17 cellular contexts compared by ENCODE assay signal in the genomic region with DNA sequence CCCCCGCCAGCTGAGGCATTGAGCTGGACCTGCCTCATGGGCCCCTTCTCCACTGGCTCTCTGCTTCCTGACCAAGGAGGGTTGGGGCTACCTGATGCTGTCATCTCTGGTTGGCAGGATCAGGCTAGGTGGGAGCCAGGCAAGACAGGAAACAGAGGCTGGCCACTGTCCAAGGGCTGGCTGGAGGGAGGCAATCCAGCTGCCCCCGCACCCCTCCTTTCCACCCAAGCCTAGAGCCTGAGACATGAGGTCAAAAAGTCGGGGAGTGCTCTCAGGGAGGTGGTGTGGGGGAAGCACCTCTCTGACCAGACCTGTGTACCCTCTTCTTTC. TPM values are rescaled to one million over a fixed set of nuclear protein-coding genes. Genes with fewer than 3 reads are reported as not detected.
DNase-seq lines count a peak whose midpoint lies in the region; ATAC-seq, FAIRE-seq and TF ChIP-seq lines count a peak whose summit lies in the region.
"Had no signal": no experiment of that assay in that cellular context is flagged by ENCODE, and none has a peak within 500 bp of the region (broad histone marks: within the 10 kb centered on the region; RNA-seq: fewer than 3 reads in every experiment).

No MANE protein-coding gene starts in this region.

- H3K4me1 ChIP-seq in SK-N-SH (ENCODE audit: control insufficient read depth in 1 of 2, insufficient read depth in 2 of 2, low read depth in 1 of 2, low read length in 1 of 2) (peaks cover 4 to 70% of the 10 kb centered on the region in 2 experiments; a peak in 1 of 4 replicates), keratinocyte (ENCODE audit: control insufficient read depth, extremely low read depth, insufficient read depth, low read length) (peaks cover 35% of the 10 kb centered on the region), vagina (peaks cover 22% of the 10 kb centered on the region), left lung (peaks cover 0 to 7% of the 10 kb centered on the region in 2 donors)

- H3K9me2 ChIP-seq in SK-N-SH: no peaks in the 10 kb centered on the region

- CTCF ChIA-PET in SK-N-SH (lab: Yijun Ruan, JAX): interaction anchor here (0.6 to 15.7 kb wide), 11 partner anchors 9 to 838 kb away, joined by 3 to 453 read pairs (median 20); partner anchors contain the start of genes NGFR and SLC35B1

- H3K9me3 Mint-ChIP-seq in HFFc6: no peaks in the 10 kb centered on the region
- no peaks in the 10 kb centered on the region for H3K9me3 Mint-ChIP-seq in activated CD4-positive, alpha-beta T cell treated with anti-CD3 and anti-CD28 coated beads, Interleukin-2, amount 10 ng/mL, durations not matched to agents 24 days and 14 days
- H3K9me3 Mint-ChIP-seq: CD8-positive, alpha-beta memory T cell had no signal

- TF ChIP-seq EP300 in SK-N-SH (IDR thresholded peaks at IDR 0.05; ENCODE audit: borderline replicate concordance in 1 of 2, low read depth in 1 of 2, low read length in 1 of 2): no peak

- H3K4me2 ChIP-seq in SK-N-SH (no peak overlapping the region), keratinocyte (ENCODE audit: control insufficient read depth, extremely low read depth, insufficient read depth, low read depth, low read length) (peak overlapping the region; percentile 85)

- 78% methylated on average over 1 of the region's 3 CpGs for WGBS in SK-N-SH (ENCODE audit: low lambda C conversion rate)

- no peak for FAIRE-seq in keratinocyte (lab: Jason Lieb, UNC)
- FAIRE-seq: D721Med had no signal

- TF ChIP-seq POLR2A in vagina (IDR thresholded peaks at IDR 0.05): no peak

- TF ChIP-seq RAD21 in SK-N-SH (IDR thresholded peaks at IDR 0.05; ENCODE audit: low read length): no peak

- H3F3A ChIP-seq in SK-N-SH (replicated peaks; ENCODE audit: insufficient read depth): no peaks in the 10 kb centered on the region

- H3K79me2 ChIP-seq in SK-N-SH (ENCODE audit: insufficient read depth): no peaks in the 10 kb centered on the region
- no peaks in the 10 kb centered on the region for H3K79me2 ChIP-seq in keratinocyte (ENCODE audit: control insufficient read depth, insufficient read depth, low read length)

- no peaks in the 10 kb centered on the region for H3K9me1 ChIP-seq in keratinocyte (ENCODE audit: control insufficient read depth, extremely low read depth, insufficient read depth, low read length)

- no peaks in the 10 kb centered on the region for H4K20me1 ChIP-seq in SK-N-SH (ENCODE audit: insufficient read depth)
- no peaks in the 10 kb centered on the region for H4K20me1 ChIP-seq in keratinocyte (ENCODE audit: control insufficient read depth, extremely low read depth, insufficient read depth, low read length)

- no peak for TF ChIP-seq CTCF in SK-N-SH (IDR thresholded peaks at IDR 0.05)
- no peak for TF ChIP-seq CTCF in WERI-Rb-1 (IDR thresholded peaks at IDR 0.05; ENCODE audit: low read depth, low read length)
- no peak for TF ChIP-seq CTCF in keratinocyte (optimal IDR thresholded peaks at IDR 0.05 in 1 of 3, IDR thresholded peaks at IDR 0.05 in 1 of 3, conservative IDR thresholded peaks at IDR 0.05 in 1 of 3; ENCODE audit: extremely low read depth in 1 of 3, insufficient read depth in 2 of 3, low read length in 3 of 3)
- no peak for TF ChIP-seq CTCF in vagina (IDR thresholded peaks at IDR 0.05)
- no peak for TF ChIP-seq CTCF in HFFc6 (IDR thresholded peaks at IDR 0.05)
- TF ChIP-seq CTCF in left lung (IDR thresholded peaks at IDR 0.05): no peak

- peaks cover 28% of the 10 kb centered on the region for H3K27me3 Mint-ChIP-seq in HFFc6 (ENCODE audit: insufficient read depth)
- peaks cover 8% of the 10 kb centered on the region for H3K27me3 Mint-ChIP-seq in activated CD4-positive, alpha-beta T cell treated with anti-CD3 and anti-CD28 coated beads, Interleukin-2, amount 10 ng/mL, durations not matched to agents 24 days and 14 days

- H3K9ac ChIP-seq in SK-N-SH (no peak overlapping the region), keratinocyte (ENCODE audit: control insufficient read depth, extremely low read depth, insufficient read depth, low read length) (no peak overlapping the region)

- no peak overlapping the region for H3K4me3 ChIP-seq in SK-N-SH (ENCODE audit: low read depth in 2 of 2, low read length in 1 of 2)
- H3K4me3 ChIP-seq in WERI-Rb-1 (ENCODE audit: low read depth, low read length): no peak overlapping the region
- no peak overlapping the region for H3K4me3 ChIP-seq in keratinocyte (ENCODE audit: control insufficient read depth in 2 of 3, extremely low read depth in 1 of 3, insufficient read depth in 2 of 3, low read depth in 1 of 3, low read length in 3 of 3)
- no peak overlapping the region for H3K4me3 ChIP-seq in vagina
- H3K4me3 ChIP-seq in left lung: no peak overlapping the region
- H3K4me3 ChIP-seq: Peyer's patch had no signal

- H3K27ac ChIP-seq in SK-N-SH (ENCODE audit: low read depth in 2 of 2, low read length in 1 of 2) (peak overlapping the region in 1 of 2 experiments; percentile 82; a peak in 1 of 4 replicates), WERI-Rb-1 (peak overlapping the region; percentile 50), keratinocyte (ENCODE audit: control insufficient read depth, insufficient read depth, low read length) (no peak overlapping the region), vagina (peak overlapping the region; percentile 27), left lung (no peak overlapping the region)
- H3K27ac ChIP-seq: Peyer's patch had no signal

- no peak overlapping the region for H3K27ac Mint-ChIP-seq in HFFc6
- no peak overlapping the region for H3K27ac Mint-ChIP-seq in activated CD4-positive, alpha-beta T cell treated with anti-CD3 and anti-CD28 coated beads, Interleukin-2, amount 10 ng/mL, durations not matched to agents 24 days and 14 days
- H3K27ac Mint-ChIP-seq: CD8-positive, alpha-beta memory T cell had no signal

- no peaks in the 10 kb centered on the region for H3K36me3 Mint-ChIP-seq in HFFc6 (ENCODE audit: low read depth)
- no peaks in the 10 kb centered on the region for H3K36me3 Mint-ChIP-seq in activated CD4-positive, alpha-beta T cell treated with anti-CD3 and anti-CD28 coated beads, Interleukin-2, amount 10 ng/mL, durations not matched to agents 24 days and 14 days (ENCODE audit: low read depth)

- H3K4me1 Mint-ChIP-seq in HFFc6 (ENCODE audit: low read depth): peaks cover 14% of the 10 kb centered on the region; the same call in 1 of the 2 replicates
- no peaks in the 10 kb centered on the region for H3K4me1 Mint-ChIP-seq in activated CD4-positive, alpha-beta T cell treated with anti-CD3 and anti-CD28 coated beads, Interleukin-2, amount 10 ng/mL, durations not matched to agents 24 days and 14 days
- H3K4me1 Mint-ChIP-seq: CD8-positive, alpha-beta memory T cell had no signal

- intact Hi-C loops in vagina (cut with DNase I) (no loop called here), left lung (cut with DNase I) (no loop called here)
- intact Hi-C loops in activated CD4-positive, alpha-beta T cell treated with anti-CD3 and anti-CD28 coated beads, Interleukin-2, amount 10 ng/mL, durations not matched to agents 24 days and 14 days (cut with micrococcal nuclease): no loop called here

- ATAC-seq in SK-N-SH treated with all-trans-retinoic acid at 6 μM for 48 hours (no peak), left lung (no peak)

- no peaks in the 10 kb centered on the region for H3K9me3 ChIP-seq in SK-N-SH
- no peaks in the 10 kb centered on the region for H3K9me3 ChIP-seq in WERI-Rb-1 (ENCODE audit: severe bottlenecking)
- H3K9me3 ChIP-seq in keratinocyte (ENCODE audit: control insufficient read depth, low read depth, low read length): no peaks in the 10 kb centered on the region
- no peaks in the 10 kb centered on the region for H3K9me3 ChIP-seq in vagina
- H3K9me3 ChIP-seq in left lung: no peaks in the 10 kb centered on the region
- H3K9me3 ChIP-seq: Peyer's patch had no signal

- no peak overlapping the region for H2AFZ ChIP-seq in SK-N-SH (ENCODE audit: low read depth)
- peak overlapping the region; percentile 49 for H2AFZ ChIP-seq in keratinocyte (ENCODE audit: control insufficient read depth, low read length)

- dilution Hi-C loops in keratinocyte (cut with MboI; ENCODE audit: extremely low pct_ligation_motif_present, low sequenced_read_pairs): no loop called here

- POLR2A ChIA-PET in SK-N-SH (lab: Yijun Ruan, JAX): no interaction called here

- H3K27me3 ChIP-seq in SK-N-SH (ENCODE audit: insufficient read depth): peaks cover 13% of the 10 kb centered on the region
- H3K27me3 ChIP-seq in WERI-Rb-1 (ENCODE audit: insufficient read depth, low read depth, severe bottlenecking): no peaks in the 10 kb centered on the region
- H3K27me3 ChIP-seq in keratinocyte (ENCODE audit: control insufficient read depth, extremely low read depth, insufficient read depth, low read length): no peaks in the 10 kb centered on the region
- H3K27me3 ChIP-seq in vagina: no peaks in the 10 kb centered on the region
- peaks cover 0 to 79% of the 10 kb centered on the region in 2 donors for H3K27me3 ChIP-seq in left lung
- H3K27me3 ChIP-seq: Peyer's patch had no signal

- no peak overlapping the region for H3K4me3 Mint-ChIP-seq in HFFc6
- H3K4me3 Mint-ChIP-seq in activated CD4-positive, alpha-beta T cell treated with anti-CD3 and anti-CD28 coated beads, Interleukin-2, amount 10 ng/mL, durations not matched to agents 24 days and 14 days: no peak overlapping the region
- H3K4me3 Mint-ChIP-seq: CD8-positive, alpha-beta memory T cell had no signal

- DNase-seq in SK-N-SH (peak; percentile 60), WERI-Rb-1 (no peak), keratinocyte (ENCODE audit: low read depth, low spot score) (no peak), vagina (ENCODE audit: extremely low spot score in 2 of 2) (no peak), HFFc6 (no peak), left lung (no peak)
- DNase-seq in activated CD4-positive, alpha-beta T cell treated with anti-CD3 and anti-CD28 coated beads, Interleukin-2, amount 10 ng/mL, durations not matched to agents 24 days and 14 days: no peak
- DNase-seq: DMS79, MV-4-11, NCI-H1417, NCI-H1930, SHP77 treated with DMSO at 0.1 percent for 48 hours had no signal

- no peaks in the 10 kb centered on the region for H3K36me3 ChIP-seq in SK-N-SH (replicated peaks in 1 of 2; ENCODE audit: control insufficient read depth in 1 of 2, insufficient read depth in 2 of 2, low read length in 1 of 2)
- no peaks in the 10 kb centered on the region; the same call in 1 of the 2 replicates for H3K36me3 ChIP-seq in WERI-Rb-1
- no peaks in the 10 kb centered on the region for H3K36me3 ChIP-seq in keratinocyte (ENCODE audit: control insufficient read depth in 2 of 2, extremely low read depth in 1 of 2, insufficient read depth in 2 of 2, low read length in 2 of 2)
- no peaks in the 10 kb centered on the region for H3K36me3 ChIP-seq in vagina
- H3K36me3 ChIP-seq in left lung: no peaks in the 10 kb centered on the region
- H3K36me3 ChIP-seq: Peyer's patch had no signal

RNA-seq across cellular contexts. Expression of gene NGFR, which starts 14.5 kb away (rescaled TPM):
- 0.44 and 0.76 TPM in 2 replicates for polyA plus RNA-seq in SK-N-SH (2012; rRNA removed)
- 0.37 and 0.59 TPM in 2 replicates for polyA plus RNA-seq in SK-N-SH (2012; cell fraction: cytosol; rRNA removed)
- 0.52 and 0.66 TPM in 2 replicates for polyA plus RNA-seq in SK-N-SH (2012; cell fraction: nucleus; rRNA removed)
- 0.97 to 3.1 TPM (median 1.7 TPM) in 3 replicates for polyA plus RNA-seq in keratinocyte
- 0.35 TPM for polyA plus RNA-seq in keratinocyte (2011; ENCODE audit: low read depth)
- 0.52 and 1.4 TPM in 2 replicates for polyA plus RNA-seq in keratinocyte (2011; cell fraction: cytosol; rRNA removed)
- polyA plus RNA-seq in keratinocyte (2011; cell fraction: nucleus; rRNA removed): 1.4 and 2.8 TPM in 2 replicates
- polyA plus RNA-seq in keratinocyte (2012; ENCODE audit: low replicate concordance): 0.78 and 5.4 TPM in 2 replicates
- 0.96 to 3.8 TPM (median 2.2 TPM) in 3 replicates for polyA minus RNA-seq in keratinocyte
- polyA minus RNA-seq in keratinocyte (2011; cell fraction: cytosol; rRNA and poly(A)+ RNA removed): 1.9 TPM
- polyA minus RNA-seq in keratinocyte (2011; cell fraction: nucleus; rRNA and poly(A)+ RNA removed): 1.4 and 2.5 TPM in 2 replicates
- 41.7 TPM for total RNA-seq in vagina
- total RNA-seq in HFFc6 (2021; fragmentation: NEBNext Ultra II Directional; extraction: Animal tissue kit (Norgen Biotek cat#: 25700)): under 1 TPM in 5 of 6 experiments, not detected in 1; 0.07 to 0.14 (median 0.11) TPM
- total RNA-seq in activated CD4-positive, alpha-beta T cell treated with anti-CD3 and anti-CD28 coated beads, Interleukin-2, amount 10 ng/mL, durations not matched to agents 24 days and 14 days: 0.33 TPM in 1 of 2 replicates, not detected in the other
- total RNA-seq in left lung: 1 to 10 TPM; 2.7 to 3.8 TPM
- total RNA-seq: HT-29 had no signal

Comparison
In these comparisons a context has a peak if more than half of its experiments do, and no peak if none do; other contexts are left out.
1. H3K27ac ChIP-seq: peak in WERI-Rb-1 (single experiment) and vagina (single experiment); none in keratinocyte (single experiment) and left lung (0 of 2).